In genomic region chr6:41895300-41896233, GRCh38 we compare ENCODE assay signal across 1 cellular context.
A peak's percentile ranks its signal among the peaks of the same experiment; 100 is the strongest.
TF ChIP-seq lines count a peak whose summit lies in the region.

Gene USP49, minus strand, starts transcription at chr6:41895375. Its CDS starts 88,392 bp downstream, at chr6:41806983.

TF ChIP-seq in HepG2, 621 proteins besides CTCF, POLR2A, EP300 and RAD21 (continued from another document and continues in another):
- TF ChIP-seq ZNF687 (CRISPR knock-in tag; IDR thresholded peaks at IDR 0.05) (peak; percentile 77), SP2 (CRISPR knock-in tag; IDR thresholded peaks at IDR 0.05) (peak; percentile 62; the same call in 1 of the 2 replicates), KMT2B (CRISPR knock-in tag; IDR thresholded peaks at IDR 0.05) (no peak), ZNF674 (CRISPR knock-in tag; IDR thresholded peaks at IDR 0.05; ENCODE audit: low read depth) (no peak), NCOA1 (CRISPR knock-in tag; IDR thresholded peaks at IDR 0.05) (0 out of 2 replicates have a peak, but pooled peaks have one; percentile 13), ZNF430 (CRISPR knock-in tag; IDR thresholded peaks at IDR 0.05) (no peak; the same call in 1 of the 2 replicates), NR2F1 (CRISPR knock-in tag; IDR thresholded peaks at IDR 0.05) (peak; percentile 22 to 31; a peak in 2 of 4 replicates), HNF4G (IDR thresholded peaks at IDR 0.05; ENCODE audit: borderline replicate concordance, low read depth, low read length) (no peak), HNF4G (CRISPR knock-in tag; IDR thresholded peaks at IDR 0.05; ENCODE audit: borderline replicate concordance, low read depth) (0 out of 2 replicates have a peak, but pooled peaks have one; percentile 41), ZNF34 (CRISPR knock-in tag; IDR thresholded peaks at IDR 0.05; ENCODE audit: borderline replicate concordance) (0 out of 2 replicates have a peak, but pooled peaks have one; percentile 40), ZBTB38 (CRISPR knock-in tag; IDR thresholded peaks at IDR 0.05) (no peak), MED13 (CRISPR knock-in tag; IDR thresholded peaks at IDR 0.05) (no peak), NR2F2 (IDR thresholded peaks at IDR 0.05; ENCODE audit: borderline replicate concordance, low read depth) (0 out of 2 replicates have a peak, but pooled peaks have one; percentile 19), POGZ (CRISPR knock-in tag; IDR thresholded peaks at IDR 0.05) (peak; percentile 63), SKIL (CRISPR knock-in tag; IDR thresholded peaks at IDR 0.05; ENCODE audit: borderline replicate concordance) (no peak), SRSF4 (IDR thresholded peaks at IDR 0.05; ENCODE audit: low read depth, low read length, poor library complexity, severe bottlenecking) (no peak), ZNF230 (CRISPR knock-in tag; IDR thresholded peaks at IDR 0.05) (peak; percentile 78; the same call in 1 of the 2 replicates), ZNF724P (CRISPR knock-in tag; IDR thresholded peaks at IDR 0.05; ENCODE audit: borderline replicate concordance) (no peak), AHDC1 (CRISPR knock-in tag; IDR thresholded peaks at IDR 0.05; ENCODE audit: borderline replicate concordance) (no peak), NBN (conservative IDR thresholded peaks at IDR 0.05) (no peak), MAX (IDR thresholded peaks at IDR 0.05) (peak; percentile 67), ZNF672 (CRISPR knock-in tag; IDR thresholded peaks at IDR 0.05) (no peak), MXD1 (CRISPR knock-in tag; IDR thresholded peaks at IDR 0.05) (peak; percentile 37; the same call in 1 of the 2 replicates), DDIT3 (CRISPR knock-in tag; IDR thresholded peaks at IDR 0.05) (no peak), NFYB (CRISPR knock-in tag; IDR thresholded peaks at IDR 0.05) (peak; percentile 79), TCF12 (IDR thresholded peaks at IDR 0.05) (no peak), TCF12 (CRISPR knock-in tag; IDR thresholded peaks at IDR 0.05) (no peak), ZSCAN29 (CRISPR knock-in tag; conservative IDR thresholded peaks at IDR 0.05) (no peak), ZNF567 (CRISPR knock-in tag; IDR thresholded peaks at IDR 0.05; ENCODE audit: borderline replicate concordance) (no peak), ARID2 (CRISPR knock-in tag; IDR thresholded peaks at IDR 0.05; ENCODE audit: borderline replicate concordance) (no peak), CENPT (CRISPR knock-in tag; IDR thresholded peaks at IDR 0.05; ENCODE audit: low read depth) (no peak), DMAP1 (CRISPR knock-in tag; IDR thresholded peaks at IDR 0.05) (peak; percentile 61; the same call in 1 of the 2 replicates), TGIF2 (CRISPR knock-in tag; IDR thresholded peaks at IDR 0.05) (no peak), ZSCAN25 (CRISPR knock-in tag; IDR thresholded peaks at IDR 0.05) (no peak), KLF12 (CRISPR knock-in tag; IDR thresholded peaks at IDR 0.05; ENCODE audit: borderline replicate concordance) (no peak), MAZ (IDR thresholded peaks at IDR 0.05; ENCODE audit: borderline replicate concordance, low read depth, low read length) (no peak), MAZ (CRISPR knock-in tag; IDR thresholded peaks at IDR 0.05; ENCODE audit: low read depth) (no peak), ZNF274 (CRISPR knock-in tag; IDR thresholded peaks at IDR 0.05) (0 out of 2 replicates have a peak, but pooled peaks have one; percentile 53), ELF1 (CRISPR knock-in tag; IDR thresholded peaks at IDR 0.05) (0 out of 2 replicates have a peak, but pooled peaks have one; percentile 9), ZNF883 (CRISPR knock-in tag; IDR thresholded peaks at IDR 0.05; ENCODE audit: not compliant biosample characterization) (no peak), SMARCE1 (IDR thresholded peaks at IDR 0.05; ENCODE audit: borderline replicate concordance) (no peak), HDAC2 (CRISPR knock-in tag; IDR thresholded peaks at IDR 0.05) (0 out of 2 replicates have a peak, but pooled peaks have one; percentile 5), ZNF710 (CRISPR knock-in tag; IDR thresholded peaks at IDR 0.05; ENCODE audit: borderline replicate concordance) (no peak), ZNF256 (CRISPR knock-in tag; conservative IDR thresholded peaks at IDR 0.05) (no peak), ZNF569 (CRISPR knock-in tag; IDR thresholded peaks at IDR 0.05; ENCODE audit: borderline replicate concordance) (no peak), ZNF138 (CRISPR knock-in tag; IDR thresholded peaks at IDR 0.05; ENCODE audit: low read depth) (no peak), THAP8 (CRISPR knock-in tag; IDR thresholded peaks at IDR 0.05; ENCODE audit: borderline replicate concordance) (no peak), ZNF563 (CRISPR knock-in tag; IDR thresholded peaks at IDR 0.05) (no peak), ZNF264 (CRISPR knock-in tag; IDR thresholded peaks at IDR 0.05) (0 out of 2 replicates have a peak, but pooled peaks have one; percentile 41), ZFP1 (CRISPR knock-in tag; IDR thresholded peaks at IDR 0.05) (no peak), MXI1 (IDR thresholded peaks at IDR 0.05; ENCODE audit: borderline replicate concordance, low read depth, low read length) (peak; percentile 69; the same call in 1 of the 3 replicates), TBX2 (CRISPR knock-in tag; IDR thresholded peaks at IDR 0.05; ENCODE audit: borderline replicate concordance) (peak; percentile 5; the same call in 1 of the 2 replicates), ATAD3A (CRISPR knock-in tag; IDR thresholded peaks at IDR 0.05) (no peak)
